ENCODE assay signal across 18 cellular contexts in genomic region chr1:78645728-78646127, GRCh38. TPM values are rescaled to one million over a fixed set of nuclear protein-coding genes. Genes with fewer than 3 reads are reported as not detected.
A peak's percentile ranks its signal among the peaks of the same experiment; 100 is the strongest.
DNase-seq lines count a peak whose midpoint lies in the region; ATAC-seq, FAIRE-seq and TF ChIP-seq lines count a peak whose summit lies in the region.
"Had no signal": no experiment of that assay in that cellular context is flagged by ENCODE, and none has a peak within 500 bp of the region (broad histone marks: within the 10 kb centered on the region; RNA-seq: fewer than 3 reads in every experiment).

No MANE protein-coding gene starts in this region.

- peaks cover 0 to 37% (median 13%) of the 10 kb centered on the region in 9 donors for H3K36me3 ChIP-seq in heart left ventricle
- H3K36me3 ChIP-seq: vagina had no signal

- H3K4me1 Mint-ChIP-seq in T-helper 17 cell, result peaks cover 24% of the 10 kb centered on the region

- H3K27ac Mint-ChIP-seq in T-helper 17 cell, result peak overlapping the region; percentile 94
- H3K27ac Mint-ChIP-seq: B cell; stimulated activated naive B cell treated with anti-CD40 and anti-IgM and Interleukin-4, amounts not matched to agents 10 μg/mL and 1 μg/mL and 100 μg/mL, for 72 hours had no signal

- H3K9me3 ChIP-seq in T-helper 17 cell (ENCODE audit: control insufficient read depth, low read length, poor library complexity, severe bottlenecking) (no peaks in the 10 kb centered on the region), heart left ventricle (peaks cover 0 to 21% (median 5%) of the 10 kb centered on the region in 12 donors)

- peak overlapping the region; percentile 52 for H3K4me3 Mint-ChIP-seq in T-helper 17 cell
- H3K4me3 Mint-ChIP-seq: B cell; stimulated activated naive B cell treated with anti-CD40 and anti-IgM and Interleukin-4, amounts not matched to agents 10 μg/mL and 1 μg/mL and 100 μg/mL, for 72 hours had no signal

- no peaks in the 10 kb centered on the region for H3K36me3 Mint-ChIP-seq in T-helper 17 cell (ENCODE audit: low read depth)

- ATAC-seq in T-helper 17 cell, result peak; percentile 83
- peak; percentile 32 to 78 (median 66) for ATAC-seq in heart left ventricle
- ATAC-seq in HG03565 (IDR thresholded peaks at IDR 0.05; ENCODE audit: unreplicated experiment), result no peak
- ATAC-seq in GM21619 (IDR thresholded peaks at IDR 0.05; ENCODE audit: unreplicated experiment), result no peak
- ATAC-seq: stimulated activated naive B cell treated with anti-CD40 and anti-IgM and Interleukin-4, amounts not matched to agents 10 μg/mL and 1 μg/mL and 100 μg/mL, for 72 hours had no signal

- WGBS in heart left ventricle, 4 donors, result 49 to 56% (median 52%) methylated on average over 1 of the region's 1 CpG

- no peaks in the 10 kb centered on the region for H3K27me3 ChIP-seq in heart left ventricle
- H3K27me3 ChIP-seq: vagina had no signal

- TF ChIP-seq CTCF in heart left ventricle (IDR thresholded peaks at IDR 0.05), result no peak
- no peak for TF ChIP-seq CTCF in foreskin fibroblast (IDR thresholded peaks at IDR 0.05; ENCODE audit: low read depth, low read length)

- H3K27ac ChIP-seq in heart left ventricle, result peak overlapping the region in 6 of 12 donors; percentile 13 to 68 (median 18)
- H3K27ac ChIP-seq: KMS-11, vagina had no signal

- peak; percentile 60 for FAIRE-seq in GM18507 (lab: Jason Lieb, UNC)
- FAIRE-seq: astrocyte had no signal

- DNase-seq in AML-193 (lab: John Stamatoyannopoulos, UW), result peak; percentile 79 to 89
- no peak for DNase-seq in GM18507 (ENCODE audit: extremely low spot score, insufficient read length, low read depth)
- peak in 1 of 3 donors; percentile 19 for DNase-seq in T-helper 17 cell
- peak in 1 of 5 donors; percentile 15 for DNase-seq in heart left ventricle
- no peak for DNase-seq in foreskin fibroblast
- DNase-seq in OCI-M1 (lab: John Stamatoyannopoulos, UW), result no peak
- DNase-seq: effector CD4-positive, alpha-beta T cell; NCI-H187; NCI-H526 treated with DMSO at 0.1 percent for 48 hours; retina; stimulated activated CD4-positive, alpha-beta T cell treated with anti-CD3 and anti-CD28 coated beads, Interleukin-4, amount 100 ng/mL, for 4 hours; stimulated activated naive B cell treated with anti-CD40 and anti-IgM and Interleukin-4, amounts not matched to agents 10 μg/mL and 1 μg/mL and 100 μg/mL, for 72 hours had no signal

- no peak for TF ChIP-seq POLR2A in heart left ventricle (IDR thresholded peaks at IDR 0.05)

- H3K4me3 ChIP-seq in heart left ventricle, result no peak overlapping the region
- H3K4me3 ChIP-seq in foreskin fibroblast (ENCODE audit: low read depth in 1 of 2, low read length in 2 of 2), result no peak overlapping the region
- H3K4me3 ChIP-seq: vagina had no signal

- H3K27me3 Mint-ChIP-seq in T-helper 17 cell, result no peaks in the 10 kb centered on the region
- H3K27me3 Mint-ChIP-seq: B cell; stimulated activated naive B cell treated with anti-CD40 and anti-IgM and Interleukin-4, amounts not matched to agents 10 μg/mL and 1 μg/mL and 100 μg/mL, for 72 hours had no signal

- peaks cover 0 to 31% (median 4%) of the 10 kb centered on the region in 12 donors for H3K4me1 ChIP-seq in heart left ventricle

- intact Hi-C loops in heart left ventricle (cut with DNase I), result no loop called here

RNA-seq across cellular contexts. Expression of gene IFI44, which starts 3.9 kb away (rescaled TPM):
- total RNA-seq in T-helper 17 cell (10 to 100 TPM; 72.5 to 89.4 TPM), heart left ventricle (10 to 100 TPM in 4 of 9 donors, 1 to 10 TPM in 5; 4.5 to 43.0 (median 9.6) TPM)
- 10 to 100 TPM; 11.2 to 14.8 TPM for polyA plus RNA-seq in heart left ventricle

RNA-seq across cellular contexts. Expression of gene IFI44L, which starts 25.5 kb away (rescaled TPM):
- total RNA-seq in T-helper 17 cell, result 10 to 100 TPM; 21.0 to 25.2 TPM
- total RNA-seq in heart left ventricle, result 10 to 100 TPM in 5 of 9 donors, 1 to 10 TPM in 4; 4.2 to 41.7 (median 15.4) TPM
- polyA plus RNA-seq in heart left ventricle, result 1 to 10 TPM; 3.3 to 3.4 TPM

Comparison
In these comparisons a context has a peak if more than half of its experiments do, and no peak if none do; other contexts are left out.
1. DNase-seq: peak in AML-193 (2 of 2); none in GM18507 (single experiment), foreskin fibroblast (0 of 2) and OCI-M1 (single experiment).
2. ATAC-seq: peak in T-helper 17 cell (single experiment) and heart left ventricle (4 of 4); none in HG03565 (single experiment) and GM21619 (single experiment).